11 cellular contexts compared by ENCODE assay signal in genomic region chr18:72830109-72830508, GRCh38. TPM values are rescaled to one million over a fixed set of nuclear protein-coding genes. Genes with fewer than 3 reads are reported as not detected.
DNase-seq lines count a peak whose midpoint lies in the region; ATAC-seq and TF ChIP-seq lines count a peak whose summit lies in the region.
"Had no signal": no experiment of that assay in that cellular context is flagged by ENCODE, and none has a peak within 500 bp of the region (broad histone marks: within the 10 kb centered on the region; RNA-seq: fewer than 3 reads in every experiment).

No MANE protein-coding gene starts in this region.

- no peaks in the 10 kb centered on the region; the same call in 1 of the 2 replicates for H3K79me2 ChIP-seq in GM23338 (replicated peaks; ENCODE audit: insufficient read depth)

- H3K4me3 ChIP-seq in GM23338: no peak overlapping the region
- H3K4me3 ChIP-seq in NB4 (ENCODE audit: low read depth, low read length): no peak overlapping the region
- H3K4me3 ChIP-seq in choroid plexus epithelial cell (ENCODE audit: low read depth, low read length): no peak overlapping the region

- peaks cover 4% of the 10 kb centered on the region; the same call in 1 of the 3 replicates for H3K4me1 Mint-ChIP-seq in GM23338
- H3K4me1 Mint-ChIP-seq: nephron had no signal

- H3K9me2 ChIP-seq in GM23338 (ENCODE audit: insufficient read depth): no peaks in the 10 kb centered on the region

- H3K4me3 Mint-ChIP-seq in GM23338: no peak overlapping the region
- H3K4me3 Mint-ChIP-seq: nephron had no signal

- peaks cover 5% of the 10 kb centered on the region for H3K27me3 Mint-ChIP-seq in GM23338 (ENCODE audit: insufficient read depth, low read depth, poor library complexity)

- H2AFZ ChIP-seq in GM23338: no peak overlapping the region

- TF ChIP-seq CTCF in GM23338 (conservative IDR thresholded peaks at IDR 0.05; ENCODE audit: low read depth in 2 of 2): no peak
- TF ChIP-seq CTCF in NB4 (IDR thresholded peaks at IDR 0.05; ENCODE audit: low read depth, low read length): no peak
- no peak for TF ChIP-seq CTCF in choroid plexus epithelial cell (conservative IDR thresholded peaks at IDR 0.05; ENCODE audit: low read depth, low read length)

- no peaks in the 10 kb centered on the region for H3K36me3 Mint-ChIP-seq in GM23338 (ENCODE audit: low read depth)

- H3K4me2 ChIP-seq in GM23338: no peak overlapping the region

- no peaks in the 10 kb centered on the region for H3K4me1 ChIP-seq in GM23338 (ENCODE audit: insufficient read depth)

- H4K20me1 ChIP-seq in GM23338 (replicated peaks; ENCODE audit: insufficient read depth): peaks cover 2% of the 10 kb centered on the region; the same call in 1 of the 2 replicates

- no peak overlapping the region for H3K27ac ChIP-seq in GM23338 (ENCODE audit: low read depth)

- ATAC-seq in GM23338 (peak; percentile 92), GM18520 (IDR thresholded peaks at IDR 0.05; ENCODE audit: unreplicated experiment) (no peak), GM21367 (IDR thresholded peaks at IDR 0.05; ENCODE audit: unreplicated experiment) (no peak)

- H3K36me3 ChIP-seq in GM23338 (ENCODE audit: insufficient read depth): no peaks in the 10 kb centered on the region

- TF ChIP-seq POLR2A in NB4 (IDR thresholded peaks at IDR 0.05; ENCODE audit: extremely low read depth, insufficient read length): no peak

- H3K27me3 ChIP-seq in GM23338 (ENCODE audit: insufficient read depth): no peaks in the 10 kb centered on the region

- no peaks in the 10 kb centered on the region; the same call in 1 of the 2 replicates for H3F3A ChIP-seq in GM23338 (replicated peaks; ENCODE audit: low read depth)

- H3K9me3 Mint-ChIP-seq in GM23338: no peaks in the 10 kb centered on the region
- H3K9me3 Mint-ChIP-seq: nephron had no signal

- DNase-seq in GM23338 (ENCODE audit: low spot score) (peak; percentile 75), NB4 (ENCODE audit: low read depth) (peak; percentile 44), choroid plexus epithelial cell (ENCODE audit: low read depth) (peak; percentile 26), myocyte (ENCODE audit: low read depth) (peak; percentile 4), GM19238 (ENCODE audit: insufficient read length, low spot score) (no peak)
- DNase-seq in central memory CD4-positive, alpha-beta T cell: no peak
- DNase-seq: foreskin melanocyte, T1000 had no signal

- H3K27ac Mint-ChIP-seq in GM23338: no peak overlapping the region
- H3K27ac Mint-ChIP-seq: nephron had no signal

TF ChIP-seq in GM23338, 12 proteins besides CTCF, POLR2A, EP300 and RAD21:
- TF ChIP-seq CREB1 (CRISPR knock-in tag; IDR thresholded peaks at IDR 0.05; ENCODE audit: low read depth): no peak
- TF ChIP-seq REST (IDR thresholded peaks at IDR 0.05; ENCODE audit: unreplicated experiment): peak; percentile 96
TF ChIP-seq in GM23338: peak in this region for 1.

RNA-seq across cellular contexts. Expression of gene NETO1, which starts 37.7 kb away (rescaled TPM):
- 20.7 and 26.6 TPM in 2 replicates for total RNA-seq in GM23338 (2014; rRNA removed; shearing (Covaris generic))
- polyA plus RNA-seq in GM23338 (2016; fragmentation: Nextera tagmentation; extraction: Ambion mirVana): 10.8 and 13.0 TPM in 2 replicates
- not detected in 2 replicates for total RNA-seq in myocyte
- not detected for polyA plus RNA-seq in myocyte (2012)

Comparison
In these comparisons a context has a peak if more than half of its experiments do, and no peak if none do; other contexts are left out.
1. DNase-seq: peak in GM23338 (single experiment), NB4 (single experiment), choroid plexus epithelial cell (single experiment) and myocyte (single experiment); none in GM19238 (single experiment) and central memory CD4-positive, alpha-beta T cell (single experiment).
2. RNA of gene NETO1, which starts 37.7 kb away (total RNA-seq): 20.7 to 26.6 TPM in GM23338; not detected in myocyte; every median in the first group is over 10 times any median in the second.